In genomic region chr2:2808551-2809058, GRCh38 we compare ENCODE assay signal across 27 cellular contexts.
"Had no signal": no experiment of that assay in that cellular context is flagged by ENCODE, and none has a peak within 500 bp of the region (broad histone marks: within the 10 kb centered on the region; RNA-seq: fewer than 3 reads in every experiment).

No MANE protein-coding gene starts in this region.

- H3K27ac ChIP-seq: lower lobe of right lung, parathyroid adenoma, psoas muscle, right lobe of liver, stomach, testis, thyroid gland, transverse colon, upper lobe of left lung had no signal

- FAIRE-seq: islet of Langerhans had no signal

- H3K27me3 ChIP-seq: right lobe of liver, stomach, testis, thyroid gland, transverse colon, upper lobe of left lung had no signal

- H3K9ac ChIP-seq: parathyroid adenoma had no signal

- H3K36me3 ChIP-seq: lower lobe of right lung, right lobe of liver, stomach, thyroid gland, transverse colon, upper lobe of left lung had no signal

- H3K4me1 Mint-ChIP-seq: immature natural killer cell; naive thymus-derived CD8-positive, alpha-beta T cell; nephron; neural crest cell; stimulated activated naive B cell treated with anti-CD40 and anti-IgM and Interleukin-4, amounts not matched to agents 10 μg/mL and 1 μg/mL and 100 μg/mL, for 72 hours had no signal

- DNase-seq: hypothalamus; immature natural killer cell; kidney glomerular epithelial cell; left cardiac atrium; lower lobe of right lung; mammary epithelial cell; mesenchymal stem cell; naive thymus-derived CD8-positive, alpha-beta T cell; occipital lobe; right lobe of liver; stimulated activated CD4-positive, alpha-beta T cell treated with anti-CD3 and anti-CD28 coated beads, Interleukin-12 subunit alpha, Interleukin-12 subunit beta, amount 100 ng/mL, for 4 hours; stimulated activated CD4-positive, alpha-beta T cell treated with anti-CD3 and anti-CD28 coated beads, Interleukin-15, amount 100 ng/mL, for 24 hours; stimulated activated CD4-positive, alpha-beta T cell treated with anti-CD3 and anti-CD28 coated beads, Interleukin-2, amount 100 ng/mL, for 24 hours; stimulated activated CD4-positive, alpha-beta T cell treated with anti-CD3 and anti-CD28 coated beads, Interleukin-4, amount 100 ng/mL, for 1 hour; stimulated activated naive B cell treated with anti-CD40 and anti-IgM and Interleukin-4, amounts not matched to agents 10 μg/mL and 1 μg/mL and 100 μg/mL, for 72 hours; stimulated activated naive CD8-positive, alpha-beta T cell treated with anti-CD3 and anti-CD28 coated beads, Interleukin-15, Interleukin-2, amounts not matched to agents 100 U/mL and 50 U/mL, for 24 hours; stomach; testis; thyroid gland; transverse colon; upper lobe of left lung had no signal

- H3K9me3 ChIP-seq: lower lobe of right lung, psoas muscle, right lobe of liver, testis, thyroid gland, transverse colon had no signal

- H3K4me1 ChIP-seq: lower lobe of right lung, parathyroid adenoma, psoas muscle, right lobe of liver, stomach, testis, thyroid gland, transverse colon, upper lobe of left lung had no signal

- H3K4me3 Mint-ChIP-seq: immature natural killer cell; naive thymus-derived CD8-positive, alpha-beta T cell; nephron; neural crest cell; stimulated activated naive B cell treated with anti-CD40 and anti-IgM and Interleukin-4, amounts not matched to agents 10 μg/mL and 1 μg/mL and 100 μg/mL, for 72 hours had no signal

- H3K4me3 ChIP-seq: lower lobe of right lung, psoas muscle, right lobe of liver, smooth muscle cell, stomach, testis, thyroid gland, transverse colon, upper lobe of left lung had no signal

- H3K27ac Mint-ChIP-seq: immature natural killer cell; naive thymus-derived CD8-positive, alpha-beta T cell; nephron; stimulated activated naive B cell treated with anti-CD40 and anti-IgM and Interleukin-4, amounts not matched to agents 10 μg/mL and 1 μg/mL and 100 μg/mL, for 72 hours had no signal
